Comparison of ENCODE assay signal across 8 cellular contexts in genomic region chr10:108544500-108545120, GRCh38.
DNase-seq lines count a peak whose midpoint lies in the region; ATAC-seq and TF ChIP-seq lines count a peak whose summit lies in the region.

No MANE protein-coding gene starts in this region.

- no peak overlapping the region for H3K9ac ChIP-seq in DND-41 (ENCODE audit: low read depth, low read length)

- peak; percentile 78 for TF ChIP-seq CTCF in DND-41 (IDR thresholded peaks at IDR 0.05; ENCODE audit: borderline replicate concordance, extremely low read depth, low read length, poor library complexity, severe bottlenecking)
- TF ChIP-seq CTCF in astrocyte of the cerebellum (IDR thresholded peaks at IDR 0.05; ENCODE audit: low read depth, low read length, missing control alignments) = peak; percentile 97

- peak; percentile 29 for DNase-seq in DND-41
- DNase-seq in NCI-H748 treated with DMSO at 0.1 percent for 48 hours (lab: John Stamatoyannopoulos, UW) = peak; percentile 2
- DNase-seq in astrocyte of the cerebellum (ENCODE audit: low read depth) = no peak
- peak; percentile 70 for DNase-seq in inferior parietal cortex (ENCODE audit: extremely low spot score)
- DNase-seq in stimulated activated CD4-positive, alpha-beta T cell treated with anti-CD3 and anti-CD28 coated beads, Interleukin-1b, Interleukin-23, amount 100 ng/mL, for 48 hours = peak; percentile 19
- DNase-seq in effector memory CD8-positive, alpha-beta T cell = no peak

- H2AFZ ChIP-seq in DND-41 (ENCODE audit: low read depth, low read length) = no peak overlapping the region

- in situ Hi-C loops in astrocyte of the cerebellum (cut with HindIII; ENCODE audit: low sequenced_read_pairs) = no loop called here

- H4K20me1 ChIP-seq in DND-41 (ENCODE audit: insufficient read depth, low read length) = no peaks in the 10 kb centered on the region

- no peak overlapping the region for H3K27ac ChIP-seq in DND-41 (ENCODE audit: low read length)

- no peaks in the 10 kb centered on the region for H3K36me3 ChIP-seq in DND-41 (ENCODE audit: insufficient read depth, low read length)

- no peaks in the 10 kb centered on the region for H3K79me2 ChIP-seq in DND-41 (ENCODE audit: insufficient read depth, low read length)

- no peaks in the 10 kb centered on the region for H3K27me3 ChIP-seq in DND-41 (ENCODE audit: insufficient read depth, low read length, poor library complexity)

- H3K4me2 ChIP-seq in DND-41 (ENCODE audit: insufficient read depth, low read length) = no peak overlapping the region

- H3K27ac Mint-ChIP-seq in effector memory CD8-positive, alpha-beta T cell = no peak overlapping the region

- H3K4me3 ChIP-seq in DND-41 (ENCODE audit: low read depth in 1 of 2, low read length in 2 of 2) = no peak overlapping the region
- H3K4me3 ChIP-seq in astrocyte of the cerebellum (ENCODE audit: low read depth, low read length) = no peak overlapping the region

- no peaks in the 10 kb centered on the region for H3K9me3 ChIP-seq in DND-41 (ENCODE audit: insufficient read depth, low read length, severe bottlenecking)

- no peaks in the 10 kb centered on the region for H3K36me3 Mint-ChIP-seq in effector memory CD8-positive, alpha-beta T cell (ENCODE audit: insufficient read depth)

- no peaks in the 10 kb centered on the region for H3K9me3 Mint-ChIP-seq in effector memory CD8-positive, alpha-beta T cell

- H3K27me3 Mint-ChIP-seq in effector memory CD8-positive, alpha-beta T cell = no peaks in the 10 kb centered on the region

- no peaks in the 10 kb centered on the region for H3K4me1 ChIP-seq in DND-41 (ENCODE audit: insufficient read depth, low read length)

- H3K4me1 Mint-ChIP-seq in effector memory CD8-positive, alpha-beta T cell (ENCODE audit: low read depth in 2 of 2) = no peaks in the 10 kb centered on the region

- no peak overlapping the region for H3K4me3 Mint-ChIP-seq in effector memory CD8-positive, alpha-beta T cell

- peak; percentile 60 for ATAC-seq in DND-41 (ENCODE audit: insufficient read depth, low read depth)
- peak; percentile 83 for ATAC-seq in GM19023 (IDR thresholded peaks at IDR 0.05; ENCODE audit: unreplicated experiment)
- ATAC-seq in HG03135 (IDR thresholded peaks at IDR 0.05; ENCODE audit: unreplicated experiment) = peak; percentile 72
- ATAC-seq in effector memory CD8-positive, alpha-beta T cell (replicated peaks) = no peak

Comparison
In these comparisons a context has a peak if more than half of its experiments do, and no peak if none do; other contexts are left out.
1. DNase-seq: peak in DND-41 (single experiment), NCI-H748 treated with DMSO at 0.1 percent for 48 hours (single experiment), inferior parietal cortex (single experiment) and stimulated activated CD4-positive, alpha-beta T cell treated with anti-CD3 and anti-CD28 coated beads, Interleukin-1b, Interleukin-23, amount 100 ng/mL, for 48 hours (single experiment); none in astrocyte of the cerebellum (single experiment) and effector memory CD8-positive, alpha-beta T cell (0 of 3).